Comparison of ENCODE assay signal across 8 cellular contexts in genomic region chr9:93451762-93452709, GRCh38. TPM values are rescaled to one million over a fixed set of nuclear protein-coding genes. Genes with fewer than 3 reads are reported as not detected.
A peak's percentile ranks its signal among the peaks of the same experiment; 100 is the strongest.
DNase-seq lines count a peak whose midpoint lies in the region; ATAC-seq and TF ChIP-seq lines count a peak whose summit lies in the region.

No MANE protein-coding gene starts in this region.

- peaks cover 6% of the 10 kb centered on the region for H3F3A ChIP-seq in SK-N-SH (replicated peaks; ENCODE audit: insufficient read depth)

- H3K27me3 ChIP-seq in SK-N-SH (ENCODE audit: insufficient read depth), result no peaks in the 10 kb centered on the region
- no peaks in the 10 kb centered on the region for H3K27me3 ChIP-seq in adipocyte (replicated peaks; ENCODE audit: control insufficient read depth, insufficient read depth, low read length)
- H3K27me3 ChIP-seq in left ventricle myocardium inferior (ENCODE audit: low read depth), result no peaks in the 10 kb centered on the region

- H4K20me1 ChIP-seq in SK-N-SH (ENCODE audit: insufficient read depth), result peaks cover 24% of the 10 kb centered on the region

- CTCF ChIA-PET in SK-N-SH (lab: Yijun Ruan, JAX), result interaction anchor here (1.0 to 5.6 kb wide), 4 partner anchors 12 to 510 kb away, joined by 3 to 26 read pairs (median 3); no protein-coding TSS in a partner anchor

- peak overlapping the region; percentile 83 for H3K9ac ChIP-seq in ES-I3 (ENCODE audit: low read depth, low read length)
- peak overlapping the region; percentile 82 for H3K9ac ChIP-seq in SK-N-SH
- peak overlapping the region; percentile 98 for H3K9ac ChIP-seq in adipocyte (ENCODE audit: low read length)

- POLR2A ChIA-PET in SK-N-SH (lab: Yijun Ruan, JAX), result interaction anchor here (1.2 kb wide), 1 partner anchor 114 kb away, joined by 3 read pairs; no protein-coding TSS in a partner anchor

- peak; percentile 69 for DNase-seq in SK-N-SH
- peak; percentile 58 for DNase-seq in adipocyte (ENCODE audit: low read depth)
- DNase-seq in left ventricle myocardium inferior, result peak; percentile 55
- peak; percentile 28 for DNase-seq in putamen (ENCODE audit: low spot score)
- DNase-seq in DMS114 treated with DMSO at 0.1 percent for 48 hours (lab: John Stamatoyannopoulos, UW; ENCODE audit: unreplicated experiment), result no peak
- DNase-seq in H4 (ENCODE audit: low spot score), result no peak

- H3K9me3 ChIP-seq in ES-I3 (ENCODE audit: control insufficient read depth, insufficient read depth, low read length) (no peaks in the 10 kb centered on the region), SK-N-SH (no peaks in the 10 kb centered on the region), adipocyte (ENCODE audit: control insufficient read depth, low read length) (no peaks in the 10 kb centered on the region), left ventricle myocardium inferior (replicated peaks) (no peaks in the 10 kb centered on the region)

- H3K4me1 ChIP-seq in ES-I3 (ENCODE audit: insufficient read depth, low read length) (peaks cover 7% of the 10 kb centered on the region), SK-N-SH (ENCODE audit: control insufficient read depth in 1 of 2, insufficient read depth in 2 of 2, low read depth in 1 of 2, low read length in 1 of 2) (peaks cover 5 to 10% of the 10 kb centered on the region in 2 experiments; a peak in 3 of 4 replicates), adipocyte (ENCODE audit: control insufficient read depth, insufficient read depth, low read length) (peaks cover 29% of the 10 kb centered on the region), left ventricle myocardium inferior (peaks cover 73% of the 10 kb centered on the region)

- peak overlapping the region; percentile 77 to 91 for H3K4me3 ChIP-seq in SK-N-SH (ENCODE audit: low read depth in 2 of 2, low read length in 1 of 2)
- peak overlapping the region; percentile 96 for H3K4me3 ChIP-seq in adipocyte (ENCODE audit: low read length)
- peak overlapping the region; percentile 94 for H3K4me3 ChIP-seq in left ventricle myocardium inferior

- H3K4me2 ChIP-seq in SK-N-SH, result peak overlapping the region; percentile 83

- TF ChIP-seq RAD21 in SK-N-SH (IDR thresholded peaks at IDR 0.05; ENCODE audit: low read length), result no peak

- no peak for TF ChIP-seq CTCF in SK-N-SH (IDR thresholded peaks at IDR 0.05)
- TF ChIP-seq CTCF in left ventricle myocardium inferior (IDR thresholded peaks at IDR 0.05; ENCODE audit: borderline replicate concordance), result peak; percentile 42

- H3K36me3 ChIP-seq in ES-I3 (ENCODE audit: insufficient read depth, low read length) (peaks cover 10% of the 10 kb centered on the region), SK-N-SH (replicated peaks in 1 of 2; ENCODE audit: control insufficient read depth in 1 of 2, insufficient read depth in 2 of 2, low read length in 1 of 2) (peaks cover 19 to 25% of the 10 kb centered on the region in 2 experiments), adipocyte (ENCODE audit: control insufficient read depth, insufficient read depth, low read length, severe bottlenecking) (peaks cover 18% of the 10 kb centered on the region), left ventricle myocardium inferior (peaks cover 29% of the 10 kb centered on the region)

- H3K27ac ChIP-seq in SK-N-SH (ENCODE audit: low read depth in 2 of 2, low read length in 1 of 2) (peak overlapping the region; percentile 68 to 93), left ventricle myocardium inferior (replicated peaks) (peak overlapping the region; percentile 98)

- H3K79me2 ChIP-seq in SK-N-SH (ENCODE audit: insufficient read depth), result peaks cover 78% of the 10 kb centered on the region

- intact Hi-C loops in left ventricle myocardium inferior (cut with micrococcal nuclease), result no loop called here

- peak; percentile 14 for ATAC-seq in HG02798 (IDR thresholded peaks at IDR 0.05; ENCODE audit: poor library complexity, unreplicated experiment)

- H3K9me2 ChIP-seq in SK-N-SH, result no peaks in the 10 kb centered on the region

- no peak overlapping the region for H2AFZ ChIP-seq in SK-N-SH (ENCODE audit: low read depth)

- 0 out of 4 replicates have a peak, but pooled peaks of 1 of the 2 experiments have one; percentile 10 for TF ChIP-seq EP300 in SK-N-SH (IDR thresholded peaks at IDR 0.05; ENCODE audit: borderline replicate concordance in 1 of 2, low read depth in 1 of 2, low read length in 1 of 2)

- 0% methylated on average over 15 of the region's 108 CpGs for WGBS in SK-N-SH (ENCODE audit: low lambda C conversion rate)

TF ChIP-seq in SK-N-SH, 30 proteins besides CTCF, POLR2A, EP300 and RAD21:
- TF ChIP-seq SIN3A (IDR thresholded peaks at IDR 0.05; ENCODE audit: borderline replicate concordance, low read depth, low read length), result 0 out of 2 replicates have a peak, but pooled peaks have one; percentile 16
- peak; percentile 13; the same call in 1 of the 2 replicates for TF ChIP-seq MXI1 (IDR thresholded peaks at IDR 0.05; ENCODE audit: low read depth, low read length)
- no peak for TF ChIP-seq RFX5 (IDR thresholded peaks at IDR 0.05; ENCODE audit: low read length)
- TF ChIP-seq YY1 (IDR thresholded peaks at IDR 0.05; ENCODE audit: low read depth), result 0 out of 2 replicates have a peak, but pooled peaks have one; percentile 38
- TF ChIP-seq FOXJ3 (CRISPR knock-in tag; IDR thresholded peaks at IDR 0.05), result 0 out of 2 replicates have a peak, but pooled peaks have one; percentile 42
TF ChIP-seq in SK-N-SH: peak in this region for 4.

RNA-seq across cellular contexts. Expression of gene FAM120A, which starts 0.6 kb away (rescaled TPM):
- polyA plus RNA-seq in SK-N-SH (2012; rRNA removed), result 50.0 and 58.6 TPM in 2 replicates
- 46.8 and 59.3 TPM in 2 replicates for polyA plus RNA-seq in SK-N-SH (2012; cell fraction: cytosol; rRNA removed)
- polyA plus RNA-seq in SK-N-SH (2012; cell fraction: nucleus; rRNA removed), result 45.9 and 55.1 TPM in 2 replicates
- total RNA-seq in left ventricle myocardium inferior, result 104 TPM
- total RNA-seq in H4 (2014; rRNA removed; shearing (Covaris generic)), result 25.5 and 39.5 TPM in 2 replicates

RNA-seq across cellular contexts. Expression of gene FAM120AOS, which starts 1.3 kb away (rescaled TPM):
- 30.1 and 33.3 TPM in 2 replicates for polyA plus RNA-seq in SK-N-SH (2012; rRNA removed)
- 35.4 and 37.5 TPM in 2 replicates for polyA plus RNA-seq in SK-N-SH (2012; cell fraction: cytosol; rRNA removed)
- 19.4 and 21.9 TPM in 2 replicates for polyA plus RNA-seq in SK-N-SH (2012; cell fraction: nucleus; rRNA removed)
- total RNA-seq in left ventricle myocardium inferior, result 27.3 TPM
- 24.3 and 28.6 TPM in 2 replicates for total RNA-seq in H4 (2014; rRNA removed; shearing (Covaris generic))

Comparison
In these comparisons a context has a peak if more than half of its experiments do, and no peak if none do; other contexts are left out.
1. DNase-seq: peak in SK-N-SH (single experiment), adipocyte (single experiment), left ventricle myocardium inferior (single experiment) and putamen (single experiment); none in DMS114 treated with DMSO at 0.1 percent for 48 hours (single experiment) and H4 (single experiment).
2. Peak in every context shown above with its lines, with median percentiles within 50 percentile points of each other: H3K9ac ChIP-seq and H3K4me3 ChIP-seq.